Comparison of ENCODE assay signal across 22 cellular contexts in the genomic region with DNA sequence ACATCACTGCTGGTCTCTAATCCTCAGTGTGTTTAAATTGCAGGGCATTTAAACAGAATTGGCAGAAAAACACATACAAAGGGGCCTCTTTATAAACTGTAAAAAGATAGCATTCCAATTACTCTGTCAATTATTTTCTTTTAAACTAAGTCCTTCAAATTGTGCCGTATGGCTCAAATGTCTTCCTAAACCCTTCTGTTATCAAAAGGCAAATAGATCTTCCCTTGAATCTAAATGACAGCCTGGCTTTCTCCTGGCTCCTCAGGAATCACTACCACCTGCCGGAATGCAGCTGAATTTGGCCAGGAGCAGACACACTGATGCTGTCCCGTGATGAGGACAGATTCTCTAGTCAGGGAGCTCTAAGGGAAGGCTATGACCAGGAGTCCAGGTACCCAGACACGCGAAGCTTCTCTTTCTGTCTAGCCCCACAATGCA.
DNase-seq lines count a peak whose midpoint lies in the region; ATAC-seq and TF ChIP-seq lines count a peak whose summit lies in the region.
"Had no signal": no experiment of that assay in that cellular context is flagged by ENCODE, and none has a peak within 500 bp of the region (broad histone marks: within the 10 kb centered on the region; RNA-seq: fewer than 3 reads in every experiment).

No MANE protein-coding gene starts in this region.

- peaks cover 47% of the 10 kb centered on the region for H4K20me1 ChIP-seq in GM23338 (replicated peaks; ENCODE audit: insufficient read depth)
- no peaks in the 10 kb centered on the region for H4K20me1 ChIP-seq in fibroblast of lung (ENCODE audit: control insufficient read depth, extremely low read depth, insufficient read depth, low read length)

- POLR2A ChIA-PET in activated CD4-positive, alpha-beta T cell treated with anti-CD3 and anti-CD28 coated beads, Interleukin-2, amount 10 ng/mL, durations not matched to agents 7 days and 5 days (lab: Charles Lee) = no interaction called here

- ATAC-seq in GM23338 (peak; percentile 78), GM19463 (IDR thresholded peaks at IDR 0.05; ENCODE audit: unreplicated experiment) (no peak)
- ATAC-seq: K562; left lobe of liver; natural killer cell treated with Interleukin-12 subunit alpha and Interleukin-12 subunit beta and Interleukin-15 and Interleukin-18, amount 100 ng/mL, for 72 hours had no signal

- H3K36me3 Mint-ChIP-seq in GM23338 (ENCODE audit: low read depth) (no peaks in the 10 kb centered on the region; the same call in 2 of the 3 replicates), progenitor cell of endocrine pancreas (ENCODE audit: insufficient read depth) (no peaks in the 10 kb centered on the region)
- H3K36me3 Mint-ChIP-seq in activated CD4-positive, alpha-beta T cell treated with anti-CD3 and anti-CD28 coated beads, Interleukin-2, amount 10 ng/mL, durations not matched to agents 7 days and 5 days (ENCODE audit: low read depth) = no peaks in the 10 kb centered on the region
- H3K36me3 Mint-ChIP-seq: CD4-positive, alpha-beta memory T cell; natural killer cell treated with Interleukin-12 subunit alpha and Interleukin-12 subunit beta and Interleukin-15 and Interleukin-18, amount 100 ng/mL, for 72 hours had no signal

- CTCF ChIA-PET in activated CD4-positive, alpha-beta T cell treated with anti-CD3 and anti-CD28 coated beads, Interleukin-2, amount 10 ng/mL, durations not matched to agents 7 days and 5 days (lab: Charles Lee) = no interaction called here

- TF ChIP-seq CTCF in GM23338 (conservative IDR thresholded peaks at IDR 0.05; ENCODE audit: low read depth in 2 of 2) = no peak
- no peak for TF ChIP-seq CTCF in fibroblast of lung (conservative IDR thresholded peaks at IDR 0.05 in 1 of 2, IDR thresholded peaks at IDR 0.05 in 1 of 2; ENCODE audit: low read depth in 1 of 2, low read length in 2 of 2)
- no peak for TF ChIP-seq CTCF in progenitor cell of endocrine pancreas (IDR thresholded peaks at IDR 0.05; ENCODE audit: unreplicated experiment)

- no peak overlapping the region for H2AFZ ChIP-seq in GM23338
- H2AFZ ChIP-seq in fibroblast of lung (ENCODE audit: low read length) = no peak overlapping the region

- H3F3A ChIP-seq in GM23338 (replicated peaks; ENCODE audit: low read depth) = no peaks in the 10 kb centered on the region

- H3K27me3 ChIP-seq in GM23338 (ENCODE audit: insufficient read depth) = no peaks in the 10 kb centered on the region
- no peaks in the 10 kb centered on the region for H3K27me3 ChIP-seq in fibroblast of lung (ENCODE audit: control insufficient read depth, insufficient read depth, low read length)
- H3K27me3 ChIP-seq: suprapubic skin had no signal

- H3K4me1 Mint-ChIP-seq in GM23338 = peaks cover 37% of the 10 kb centered on the region
- peaks cover 26% of the 10 kb centered on the region for H3K4me1 Mint-ChIP-seq in progenitor cell of endocrine pancreas (ENCODE audit: low read depth)
- H3K4me1 Mint-ChIP-seq in activated CD4-positive, alpha-beta T cell treated with anti-CD3 and anti-CD28 coated beads, Interleukin-2, amount 10 ng/mL, durations not matched to agents 7 days and 5 days = no peaks in the 10 kb centered on the region
- H3K4me1 Mint-ChIP-seq: CD4-positive, alpha-beta memory T cell had no signal

- H3K9me2 ChIP-seq in GM23338 (ENCODE audit: insufficient read depth) = no peaks in the 10 kb centered on the region

- H3K79me2 ChIP-seq in GM23338 (replicated peaks; ENCODE audit: insufficient read depth) (peaks cover 96% of the 10 kb centered on the region), fibroblast of lung (ENCODE audit: control insufficient read depth, insufficient read depth, low read length) (peaks cover 68% of the 10 kb centered on the region)

- DNase-seq in GM23338 (ENCODE audit: low spot score) (peak; percentile 47), SK-N-MC (ENCODE audit: low read depth, low spot score) (no peak), fibroblast of lung (ENCODE audit: low read depth in 2 of 2) (no peak), progenitor cell of endocrine pancreas (ENCODE audit: low spot score, unreplicated experiment) (no peak), activated gamma-delta T cell treated with Interleukin-2 at 50 U/mL for 16 hours (no peak)
- no peak for DNase-seq in activated CD4-positive, alpha-beta T cell treated with anti-CD3 and anti-CD28 coated beads, Interleukin-2, amount 10 ng/mL, durations not matched to agents 7 days and 5 days
- DNase-seq: activated CD4-positive, alpha-beta T cell treated with anti-CD3 and anti-CD28 coated beads for 1 hour; activated naive CD4-positive, alpha-beta T cell; activated T-cell treated with anti-CD3 and anti-CD28 coated beads, Interleukin-2, amount 50 U/mL, for 1 hour; CD4-positive, alpha-beta memory T cell; DMS53; NCI-H1694 treated with DMSO at 0.1 percent for 48 hours; NCI-H2171 treated with DMSO at 0.1 percent for 48 hours; posterior cingulate gyrus; stimulated activated CD4-positive, alpha-beta T cell treated with anti-CD3 and anti-CD28 coated beads, Interleukin-1b, Interleukin-23, amount 100 ng/mL, for 48 hours; SW 1271 had no signal

- H3K4me3 ChIP-seq in GM23338 (no peak overlapping the region), SK-N-MC (no peak overlapping the region), fibroblast of lung (replicated peaks in 1 of 4; ENCODE audit: control extremely low read depth in 1 of 4, insufficient read depth in 1 of 4, low read depth in 3 of 4, low read length in 4 of 4) (no peak overlapping the region)
- H3K4me3 ChIP-seq: K562, suprapubic skin had no signal

- no peak overlapping the region for H3K9ac ChIP-seq in SK-N-MC (ENCODE audit: insufficient read length)
- no peak overlapping the region for H3K9ac ChIP-seq in fibroblast of lung (ENCODE audit: insufficient read depth, low read length)

- peaks cover 6% of the 10 kb centered on the region for H3K27me3 Mint-ChIP-seq in GM23338 (ENCODE audit: insufficient read depth, low read depth, poor library complexity)
- no peaks in the 10 kb centered on the region for H3K27me3 Mint-ChIP-seq in progenitor cell of endocrine pancreas
- H3K27me3 Mint-ChIP-seq in activated CD4-positive, alpha-beta T cell treated with anti-CD3 and anti-CD28 coated beads, Interleukin-2, amount 10 ng/mL, durations not matched to agents 7 days and 5 days = peaks cover 11% of the 10 kb centered on the region
- H3K27me3 Mint-ChIP-seq: dendritic cell treated with granulocyte-macrophage colony-stimulating factor and Interleukin-4, amounts not matched to agents 40 ng/mL and 50 ng/mL, for 4 days; natural killer cell treated with Interleukin-12 subunit alpha and Interleukin-12 subunit beta and Interleukin-15 and Interleukin-18, amount 100 ng/mL, for 72 hours had no signal

- H3K4me2 ChIP-seq in GM23338 = no peak overlapping the region
- H3K4me2 ChIP-seq in fibroblast of lung (ENCODE audit: extremely low read depth, insufficient read depth, low read length) = peak overlapping the region; percentile 66

- no peaks in the 10 kb centered on the region for H3K36me3 ChIP-seq in GM23338 (ENCODE audit: insufficient read depth)
- H3K36me3 ChIP-seq in SK-N-MC (ENCODE audit: insufficient read depth, low read length) = no peaks in the 10 kb centered on the region
- no peaks in the 10 kb centered on the region for H3K36me3 ChIP-seq in fibroblast of lung (ENCODE audit: control insufficient read depth, insufficient read depth, low read length)
- H3K36me3 ChIP-seq: suprapubic skin had no signal

- H3K27ac ChIP-seq in GM23338 (ENCODE audit: low read depth) (no peak overlapping the region), SK-N-MC (peak overlapping the region; percentile 12; the same call in 1 of the 2 replicates), fibroblast of lung (ENCODE audit: insufficient read depth, low read length) (no peak overlapping the region)
- H3K27ac ChIP-seq: suprapubic skin had no signal

- H3K4me3 Mint-ChIP-seq in GM23338 = no peak overlapping the region; the same call in 2 of the 3 replicates
- no peak overlapping the region for H3K4me3 Mint-ChIP-seq in progenitor cell of endocrine pancreas (ENCODE audit: low read depth)
- H3K4me3 Mint-ChIP-seq in activated CD4-positive, alpha-beta T cell treated with anti-CD3 and anti-CD28 coated beads, Interleukin-2, amount 10 ng/mL, durations not matched to agents 7 days and 5 days = no peak overlapping the region
- H3K4me3 Mint-ChIP-seq: CD4-positive, alpha-beta memory T cell; dendritic cell treated with granulocyte-macrophage colony-stimulating factor and Interleukin-4, amounts not matched to agents 40 ng/mL and 50 ng/mL, for 4 days; natural killer cell treated with Interleukin-12 subunit alpha and Interleukin-12 subunit beta and Interleukin-15 and Interleukin-18, amount 100 ng/mL, for 72 hours had no signal

- H3K4me1 ChIP-seq in GM23338 (ENCODE audit: insufficient read depth) (peaks cover 29% of the 10 kb centered on the region; the same call in 1 of the 2 replicates), fibroblast of lung (ENCODE audit: control insufficient read depth, extremely low read depth, insufficient read depth, low read length) (peaks cover 19% of the 10 kb centered on the region)
- H3K4me1 ChIP-seq: suprapubic skin had no signal

- H3K27ac Mint-ChIP-seq in GM23338 (no peak overlapping the region), progenitor cell of endocrine pancreas (peak overlapping the region; percentile 66)
- H3K27ac Mint-ChIP-seq in activated CD4-positive, alpha-beta T cell treated with anti-CD3 and anti-CD28 coated beads, Interleukin-2, amount 10 ng/mL, durations not matched to agents 7 days and 5 days = no peak overlapping the region
- H3K27ac Mint-ChIP-seq: CD4-positive, alpha-beta memory T cell; dendritic cell treated with granulocyte-macrophage colony-stimulating factor and Interleukin-4, amounts not matched to agents 40 ng/mL and 50 ng/mL, for 4 days; natural killer cell treated with Interleukin-12 subunit alpha and Interleukin-12 subunit beta and Interleukin-15 and Interleukin-18, amount 100 ng/mL, for 72 hours had no signal

- H3K9me3 Mint-ChIP-seq in GM23338 (no peaks in the 10 kb centered on the region), progenitor cell of endocrine pancreas (ENCODE audit: low read depth) (no peaks in the 10 kb centered on the region)
- no peaks in the 10 kb centered on the region for H3K9me3 Mint-ChIP-seq in activated CD4-positive, alpha-beta T cell treated with anti-CD3 and anti-CD28 coated beads, Interleukin-2, amount 10 ng/mL, durations not matched to agents 7 days and 5 days
- H3K9me3 Mint-ChIP-seq: CD4-positive, alpha-beta memory T cell; dendritic cell treated with granulocyte-macrophage colony-stimulating factor and Interleukin-4, amounts not matched to agents 40 ng/mL and 50 ng/mL, for 4 days; natural killer cell treated with Interleukin-12 subunit alpha and Interleukin-12 subunit beta and Interleukin-15 and Interleukin-18, amount 100 ng/mL, for 72 hours had no signal

- H3K9me3 ChIP-seq in SK-N-MC (ENCODE audit: low read depth, low read length) (no peaks in the 10 kb centered on the region), fibroblast of lung (ENCODE audit: control insufficient read depth, insufficient read depth, low read depth, low read length) (no peaks in the 10 kb centered on the region)
- H3K9me3 ChIP-seq: suprapubic skin had no signal

TF ChIP-seq in GM23338, 12 proteins besides CTCF, POLR2A, EP300 and RAD21 (continues in another document):
- TF ChIP-seq JUNB (IDR thresholded peaks at IDR 0.05; ENCODE audit: unreplicated experiment) (no peak), EZH2 (IDR thresholded peaks at IDR 0.05; ENCODE audit: low read depth, unreplicated experiment) (no peak)
